Comparison of ENCODE assay signal across 8 cellular contexts in the genomic region with DNA sequence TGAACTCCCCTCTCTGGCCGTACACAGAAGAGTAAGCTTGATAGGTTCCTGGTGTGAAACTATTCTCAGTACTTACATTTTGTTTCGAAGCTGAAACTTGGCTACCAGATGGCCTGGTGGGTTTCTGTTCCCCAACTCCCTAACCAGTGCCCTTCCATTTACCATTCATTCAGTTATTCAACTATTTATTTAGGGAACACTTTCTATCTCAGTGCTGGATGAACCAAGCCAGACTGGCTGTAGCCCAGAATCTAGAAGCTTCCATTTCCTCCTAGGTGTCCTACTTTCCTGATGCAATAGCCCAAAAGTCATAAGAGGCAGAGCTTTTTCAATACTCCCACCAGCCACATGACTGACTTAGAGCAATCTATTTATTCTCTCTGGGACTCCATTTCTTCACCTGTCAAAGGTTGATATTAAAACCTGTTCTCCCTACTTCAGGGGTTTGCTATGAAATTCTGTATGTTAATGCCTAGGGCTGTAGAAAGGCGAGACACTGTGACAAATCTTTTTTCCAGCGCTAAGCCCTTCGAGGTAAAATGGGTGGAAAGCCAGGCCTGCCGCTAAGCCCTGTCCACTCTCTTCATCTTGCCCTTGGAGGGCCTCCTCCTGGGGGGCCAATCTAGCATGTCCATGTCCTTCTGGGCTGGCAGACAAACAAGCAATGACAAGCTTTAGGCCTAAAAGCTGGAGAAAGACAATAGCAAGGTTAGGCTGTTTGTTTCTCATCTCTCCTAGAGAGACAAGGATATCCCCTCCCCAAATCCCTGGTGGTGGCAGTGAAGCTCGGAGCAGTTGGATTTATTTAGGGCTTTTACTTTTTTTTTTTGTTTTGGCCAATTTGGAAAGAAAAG. TPM values are rescaled to one million over a fixed set of nuclear protein-coding genes. Genes with fewer than 3 reads are reported as not detected.
DNase-seq lines count a peak whose midpoint lies in the region; ATAC-seq, FAIRE-seq and TF ChIP-seq lines count a peak whose summit lies in the region.

No MANE protein-coding gene starts in this region.

- H3K27me3 Mint-ChIP-seq in activated T-helper 17 cell treated with anti-CD3 and anti-CD28 coated beads, Interleukin-2, amount 50 U/mL, for 72 hours = no peaks in the 10 kb centered on the region
- no peaks in the 10 kb centered on the region for H3K27me3 Mint-ChIP-seq in naive B cell

- peaks cover 77% of the 10 kb centered on the region for H3K4me1 ChIP-seq in A673 (ENCODE audit: insufficient read depth, low read length, poor library complexity, severe bottlenecking)

- no peaks in the 10 kb centered on the region for H3K27me3 ChIP-seq in A673 (replicated peaks; ENCODE audit: insufficient read depth, low read depth, low read length, poor library complexity)

- no TSS peak for BruUV-seq in A673 (replicated peaks; lab: Mats Ljungman, UMichigan)

- H3K4me3 Mint-ChIP-seq in activated T-helper 17 cell treated with anti-CD3 and anti-CD28 coated beads, Interleukin-2, amount 50 U/mL, for 72 hours = peak overlapping the region; percentile 81
- H3K4me3 Mint-ChIP-seq in naive B cell = peak overlapping the region in 6 of 8 donors; percentile 10 to 83 (median 75)

- peak overlapping the region; percentile 80 for H3K27ac Mint-ChIP-seq in activated T-helper 17 cell treated with anti-CD3 and anti-CD28 coated beads, Interleukin-2, amount 50 U/mL, for 72 hours
- H3K27ac Mint-ChIP-seq in naive B cell = peak overlapping the region in 5 of 6 donors; percentile 89 to 99 (median 92)

- CTCF ChIA-PET in A673 (lab: Charles Lee) = no interaction called here

- no peaks in the 10 kb centered on the region for H3K9me3 Mint-ChIP-seq in activated T-helper 17 cell treated with anti-CD3 and anti-CD28 coated beads, Interleukin-2, amount 50 U/mL, for 72 hours
- no peaks in the 10 kb centered on the region for H3K9me3 Mint-ChIP-seq in naive B cell

- no peak for ATAC-seq in activated T-helper 17 cell treated with anti-CD3 and anti-CD28 coated beads, Interleukin-2, amount 50 U/mL, for 72 hours (replicated peaks)
- no peak for ATAC-seq in naive B cell (ENCODE audit: low read depth in 2 of 2)
- ATAC-seq in HG02571 (IDR thresholded peaks at IDR 0.05; ENCODE audit: unreplicated experiment) = no peak
- ATAC-seq in GM21381 (IDR thresholded peaks at IDR 0.05; ENCODE audit: unreplicated experiment) = no peak

- POLR2A ChIA-PET in A673 (lab: Charles Lee; ENCODE audit: low non-redundant PET) = interaction anchor here (0.6 kb wide), 1 partner anchor 22 kb away, joined by 3 read pairs; no protein-coding TSS in a partner anchor

- H3K36me3 Mint-ChIP-seq in activated T-helper 17 cell treated with anti-CD3 and anti-CD28 coated beads, Interleukin-2, amount 50 U/mL, for 72 hours (ENCODE audit: low read depth) = no peaks in the 10 kb centered on the region
- no peaks in the 10 kb centered on the region for H3K36me3 Mint-ChIP-seq in naive B cell

- H3K4me1 Mint-ChIP-seq in activated T-helper 17 cell treated with anti-CD3 and anti-CD28 coated beads, Interleukin-2, amount 50 U/mL, for 72 hours = peaks cover 57% of the 10 kb centered on the region
- H3K4me1 Mint-ChIP-seq in naive B cell = peaks cover 54 to 90% (median 84%) of the 10 kb centered on the region in 3 donors

- no peak for DNase-seq in A673 (ENCODE audit: low spot score)
- DNase-seq in GM19239 (ENCODE audit: insufficient read length, low spot score) = no peak
- DNase-seq in naive B cell = no peak
- DNase-seq in activated gamma-delta T cell (lab: John Stamatoyannopoulos, UW) = no peak
- no peak for DNase-seq in stimulated activated CD4-positive, alpha-beta T cell treated with anti-CD3 and anti-CD28 coated beads, Interleukin-4, amount 100 ng/mL, for 1 hour

- no peaks in the 10 kb centered on the region for H3K36me3 ChIP-seq in A673 (ENCODE audit: insufficient read depth, low read length, poor library complexity, severe bottlenecking)

- peak; percentile 89 for FAIRE-seq in GM19239 (lab: Jason Lieb, UNC)

- TF ChIP-seq CTCF in A673 (conservative IDR thresholded peaks at IDR 0.05; ENCODE audit: low read depth, low read length) = no peak

- no peak overlapping the region for H3K4me3 ChIP-seq in A673 (ENCODE audit: low read depth, low read length, poor library complexity, severe bottlenecking)

- no peaks in the 10 kb centered on the region for H3K9me3 ChIP-seq in A673 (ENCODE audit: low read depth, low read length, poor library complexity, severe bottlenecking)

- H3K27ac ChIP-seq in A673 (ENCODE audit: low read depth, low read length, poor library complexity, severe bottlenecking) = peak overlapping the region; percentile 92

- intact Hi-C loops in A673 (cut with micrococcal nuclease; ENCODE audit: unreplicated experiment) = no loop called here

RNA-seq across cellular contexts. Expression of gene IRF2BPL, which starts 8.2 kb away (rescaled TPM):
- total RNA-seq in A673 (2021) = 51.2 and 55.9 TPM in 2 replicates
- 10 to 100 TPM; 14.2 to 25.5 TPM for total RNA-seq in activated T-helper 17 cell treated with anti-CD3 and anti-CD28 coated beads, Interleukin-2, amount 50 U/mL, for 72 hours
- 1 to 10 TPM; 1.7 to 4.6 (median 3.2) TPM for polyA plus RNA-seq in naive B cell (ENCODE audit: low read depth in 6 of 6)
